21 cellular contexts compared by ENCODE assay signal in genomic region chr9:14214065-14214684, GRCh38.
DNase-seq lines count a peak whose midpoint lies in the region; ATAC-seq and TF ChIP-seq lines count a peak whose summit lies in the region.
"Had no signal": no experiment of that assay in that cellular context is flagged by ENCODE, and none has a peak within 500 bp of the region (broad histone marks: within the 10 kb centered on the region; RNA-seq: fewer than 3 reads in every experiment).

No MANE protein-coding gene starts in this region.

- H3K9me3 ChIP-seq in Loucy (ENCODE audit: insufficient read depth, low read depth, low read length), result no peaks in the 10 kb centered on the region
- no peaks in the 10 kb centered on the region for H3K9me3 ChIP-seq in liver (ENCODE audit: control insufficient read depth in 4 of 4, low read length in 3 of 4)
- H3K9me3 ChIP-seq in adrenal gland (replicated peaks in 1 of 3), result no peaks in the 10 kb centered on the region

- H3K4me1 Mint-ChIP-seq in brain, result peaks cover 84% of the 10 kb centered on the region
- H3K4me1 Mint-ChIP-seq: CD14-positive monocyte, immature natural killer cell had no signal

- H3K27ac Mint-ChIP-seq in brain, result peak overlapping the region in 4 of 5 experiments; percentile 0 to 58 (median 25)
- H3K27ac Mint-ChIP-seq: CD14-positive monocyte, immature natural killer cell, progenitor cell of endocrine pancreas, WTC11 had no signal

- WGBS in liver, result 89% methylated on average over 3 of the region's 3 CpGs
- WGBS in adrenal gland, 4 donors, result 77 to 94% (median 86%) methylated on average over 3 of the region's 3 CpGs

- H3K4me2 ChIP-seq in Loucy (ENCODE audit: low read depth, low read length, poor library complexity, severe bottlenecking), result no peak overlapping the region

- H3K9me2 ChIP-seq in Loucy (replicated peaks; ENCODE audit: low read depth, low read length), result no peaks in the 10 kb centered on the region

- no peak for ATAC-seq in HG03139 (IDR thresholded peaks at IDR 0.05; ENCODE audit: unreplicated experiment)
- ATAC-seq: WTC11 had no signal

- H2AFZ ChIP-seq in Loucy (ENCODE audit: low read length), result peak overlapping the region; percentile 64
- H2AFZ ChIP-seq: hepatocyte had no signal

- H3K4me3 Mint-ChIP-seq in brain, result peak overlapping the region in 1 of 5 experiments; percentile 14
- H3K4me3 Mint-ChIP-seq: CD14-positive monocyte, immature natural killer cell, WTC11 had no signal

- no peaks in the 10 kb centered on the region for H3K79me2 ChIP-seq in Loucy (ENCODE audit: insufficient read depth, low read length)

- H3K36me3 ChIP-seq in Loucy (ENCODE audit: insufficient read depth, low read length) (no peaks in the 10 kb centered on the region), liver (ENCODE audit: control insufficient read depth in 4 of 4, insufficient read depth in 3 of 4, low read depth in 1 of 4, low read length in 3 of 4) (no peaks in the 10 kb centered on the region), adrenal gland (replicated peaks in 1 of 2) (no peaks in the 10 kb centered on the region)
- H3K36me3 ChIP-seq: cardiac muscle cell had no signal

- TF ChIP-seq RAD21 in liver (IDR thresholded peaks at IDR 0.05), result no peak

- H3K27me3 ChIP-seq in Loucy (ENCODE audit: insufficient read depth, low read length, poor library complexity, severe bottlenecking), result no peaks in the 10 kb centered on the region
- no peaks in the 10 kb centered on the region for H3K27me3 ChIP-seq in liver (ENCODE audit: control insufficient read depth in 4 of 4, insufficient read depth in 4 of 4, low read length in 3 of 4)
- H3K27me3 ChIP-seq in adrenal gland, result no peaks in the 10 kb centered on the region
- H3K27me3 ChIP-seq: cardiac muscle cell, hepatocyte had no signal

- H3K27me3 Mint-ChIP-seq in brain, result no peaks in the 10 kb centered on the region
- H3K27me3 Mint-ChIP-seq: progenitor cell of endocrine pancreas had no signal

- TF ChIP-seq CTCF in C4-2B (conservative IDR thresholded peaks at IDR 0.05), result no peak
- TF ChIP-seq CTCF in Loucy (conservative IDR thresholded peaks at IDR 0.05; ENCODE audit: low read length), result no peak
- TF ChIP-seq CTCF in brain (conservative IDR thresholded peaks at IDR 0.05), result no peak
- TF ChIP-seq CTCF in liver (IDR thresholded peaks at IDR 0.05; ENCODE audit: low read depth, low read length, missing input control), result no peak
- TF ChIP-seq CTCF in adrenal gland (IDR thresholded peaks at IDR 0.05), result no peak

- intact Hi-C loops in adrenal gland (cut with DNase I), result no loop called here

- H3F3A ChIP-seq in Loucy (ENCODE audit: low read depth), result no peaks in the 10 kb centered on the region

- no peak for DNase-seq in cerebellar cortex (ENCODE audit: low spot score)
- DNase-seq in cerebellum (ENCODE audit: low spot score), result no peak
- DNase-seq in adrenal gland, result no peak
- DNase-seq: activated CD4-positive, alpha-beta T cell treated with anti-CD3 and anti-CD28 coated beads, Interleukin-2, amount 50 U/mL, for 4 hours; DMS153; foreskin melanocyte; HCEC 1CT; immature natural killer cell; MV-4-11; NCI-H187; NCI-H774 had no signal

- TF ChIP-seq POLR2A in adrenal gland (IDR thresholded peaks at IDR 0.05), result no peak

- no peaks in the 10 kb centered on the region for H3K9me3 Mint-ChIP-seq in brain
- H3K9me3 Mint-ChIP-seq: CD14-positive monocyte, WTC11 had no signal

- H3K27ac ChIP-seq in C4-2B (peak overlapping the region; percentile 70; the same call in 1 of the 2 replicates), liver (ENCODE audit: low read depth in 1 of 2, low read length in 2 of 2) (peak overlapping the region; percentile 43 to 67), adrenal gland (no peak overlapping the region)
- H3K27ac ChIP-seq: cardiac muscle cell, hepatocyte had no signal

- H3K9ac ChIP-seq in Loucy (ENCODE audit: low read depth, low read length, poor library complexity, severe bottlenecking), result no peak overlapping the region
- no peak overlapping the region for H3K9ac ChIP-seq in liver (ENCODE audit: low read depth in 1 of 2, low read length in 2 of 2)

- H3K4me3 ChIP-seq in Loucy (ENCODE audit: low read length, poor library complexity, severe bottlenecking), result no peak overlapping the region
- H3K4me3 ChIP-seq in liver (ENCODE audit: low read depth in 1 of 3, low read length in 3 of 3), result no peak overlapping the region
- H3K4me3 ChIP-seq in adrenal gland, result no peak overlapping the region
- H3K4me3 ChIP-seq: cardiac muscle cell, hepatocyte had no signal

- no peaks in the 10 kb centered on the region for H3K36me3 Mint-ChIP-seq in brain
- H3K36me3 Mint-ChIP-seq: CD14-positive monocyte, immature natural killer cell, WTC11 had no signal

- H3K4me1 ChIP-seq in Loucy (ENCODE audit: insufficient read depth, low read length, poor library complexity, severe bottlenecking) (peaks cover 1% of the 10 kb centered on the region), liver (ENCODE audit: control insufficient read depth in 4 of 4, insufficient read depth in 4 of 4, low read length in 3 of 4) (peaks cover 2 to 37% (median 22%) of the 10 kb centered on the region in 4 donors), adrenal gland (replicated peaks in 1 of 2) (peaks cover 0 to 28% of the 10 kb centered on the region in 2 donors)

- H4K20me1 ChIP-seq in Loucy (ENCODE audit: insufficient read depth, low read length, poor library complexity, severe bottlenecking), result no peaks in the 10 kb centered on the region

TF ChIP-seq in liver, 16 proteins besides CTCF, POLR2A, EP300 and RAD21:
- TF ChIP-seq NR2F2 (IDR thresholded peaks at IDR 0.05) (no peak), MAX (IDR thresholded peaks at IDR 0.05) (no peak), RXRA (IDR thresholded peaks at IDR 0.05) (no peak), SP1 (IDR thresholded peaks at IDR 0.05) (no peak), ZBTB33 (IDR thresholded peaks at IDR 0.05) (no peak), TAF1 (conservative IDR thresholded peaks at IDR 0.05) (no peak), YY1 (IDR thresholded peaks at IDR 0.05) (no peak), HNF4G (IDR thresholded peaks at IDR 0.05) (no peak), REST (IDR thresholded peaks at IDR 0.05) (no peak), GABPA (IDR thresholded peaks at IDR 0.05 in 1 of 2, conservative IDR thresholded peaks at IDR 0.05 in 1 of 2) (no peak), EGR1 (IDR thresholded peaks at IDR 0.05; ENCODE audit: low read depth in 2 of 2) (no peak), FOXA2 (IDR thresholded peaks at IDR 0.05) (no peak), ATF3 (IDR thresholded peaks at IDR 0.05) (no peak), FOXA1 (IDR thresholded peaks at IDR 0.05) (no peak), HNF4A (conservative IDR thresholded peaks at IDR 0.05) (no peak), JUND (IDR thresholded peaks at IDR 0.05) (no peak)

Comparison
In these comparisons a context has a peak if more than half of its experiments do, and no peak if none do; other contexts are left out.
1. H3K27ac ChIP-seq: peak in C4-2B (single experiment) and liver (2 of 2); none in adrenal gland (0 of 5).